Comparison of ENCODE assay signal across 8 cellular contexts in genomic region chr17:60676758-60677307, GRCh38. TPM values are rescaled to one million over a fixed set of nuclear protein-coding genes. Genes with fewer than 3 reads are reported as not detected.
DNase-seq lines count a peak whose midpoint lies in the region; ATAC-seq and TF ChIP-seq lines count a peak whose summit lies in the region.

No MANE protein-coding gene starts in this region.

- H3K27ac ChIP-seq in GM23338 (ENCODE audit: low read depth) (no peak overlapping the region), iPS DF 6.9 (ENCODE audit: low read length) (no peak overlapping the region)

- peak overlapping the region; percentile 61 for H2AFZ ChIP-seq in GM23338

- H3K36me3 ChIP-seq in GM23338 (ENCODE audit: insufficient read depth) (no peaks in the 10 kb centered on the region), iPS DF 6.9 (ENCODE audit: control insufficient read depth, insufficient read depth, low read length) (no peaks in the 10 kb centered on the region)

- H3K4me3 Mint-ChIP-seq in GM23338 (peak overlapping the region; percentile 100), activated B cell treated with CpG ODN at 0.5 μM for 24 hours (peak overlapping the region; percentile 99)
- H3K4me3 Mint-ChIP-seq in stimulated activated effector memory CD8-positive, alpha-beta T cell treated with anti-CD3 and anti-CD28 coated beads, Interleukin-12 subunit alpha, Interleukin-12 subunit beta, amount 100 ng/mL, for 72 hours, result peak overlapping the region; percentile 94

- DNase-seq in GM23338 (ENCODE audit: low spot score) (peak; percentile 10), activated B cell treated with CpG ODN at 0.5 μM for 24 hours (no peak), iPS DF 6.9 (ENCODE audit: low read depth, low spot score) (no peak), NCI-H1105 (lab: John Stamatoyannopoulos, UW) (no peak), KG1 (lab: John Stamatoyannopoulos, UW) (no peak), AG08395 (ENCODE audit: low spot score) (no peak), GM19240 (ENCODE audit: insufficient read length, low spot score) (no peak)
- no peak for DNase-seq in stimulated activated effector memory CD8-positive, alpha-beta T cell treated with anti-CD3 and anti-CD28 coated beads, Interleukin-12 subunit alpha, Interleukin-12 subunit beta, amount 100 ng/mL, for 72 hours (ENCODE audit: low spot score in 2 of 2)

- H3K4me1 ChIP-seq in GM23338 (ENCODE audit: insufficient read depth), result no peaks in the 10 kb centered on the region
- no peaks in the 10 kb centered on the region for H3K4me1 ChIP-seq in iPS DF 6.9 (ENCODE audit: control insufficient read depth, insufficient read depth, low read length)

- H3K27ac Mint-ChIP-seq in GM23338 (peak overlapping the region; percentile 99), activated B cell treated with CpG ODN at 0.5 μM for 24 hours (peak overlapping the region; percentile 94)
- peak overlapping the region; percentile 95 for H3K27ac Mint-ChIP-seq in stimulated activated effector memory CD8-positive, alpha-beta T cell treated with anti-CD3 and anti-CD28 coated beads, Interleukin-12 subunit alpha, Interleukin-12 subunit beta, amount 100 ng/mL, for 72 hours

- no peak for ATAC-seq in GM23338
- no peak for ATAC-seq in activated B cell treated with CpG ODN at 0.5 μM for 24 hours (ENCODE audit: low read depth)
- ATAC-seq in stimulated activated effector memory CD8-positive, alpha-beta T cell treated with anti-CD3 and anti-CD28 coated beads, Interleukin-12 subunit alpha, Interleukin-12 subunit beta, amount 100 ng/mL, for 72 hours, result no peak

- H3K27me3 Mint-ChIP-seq in GM23338 (ENCODE audit: insufficient read depth, low read depth, poor library complexity), result peaks cover 3% of the 10 kb centered on the region
- H3K27me3 Mint-ChIP-seq in activated B cell treated with CpG ODN at 0.5 μM for 24 hours, result no peaks in the 10 kb centered on the region

- H3K79me2 ChIP-seq in GM23338 (replicated peaks; ENCODE audit: insufficient read depth), result no peaks in the 10 kb centered on the region

- H3K4me2 ChIP-seq in GM23338, result peak overlapping the region; percentile 78

- no peaks in the 10 kb centered on the region for H3F3A ChIP-seq in GM23338 (replicated peaks; ENCODE audit: low read depth)

- H3K9me3 Mint-ChIP-seq in GM23338 (peaks cover 5% of the 10 kb centered on the region; the same call in 1 of the 3 replicates), activated B cell treated with CpG ODN at 0.5 μM for 24 hours (peaks cover 2% of the 10 kb centered on the region)
- peaks cover 2% of the 10 kb centered on the region for H3K9me3 Mint-ChIP-seq in stimulated activated effector memory CD8-positive, alpha-beta T cell treated with anti-CD3 and anti-CD28 coated beads, Interleukin-12 subunit alpha, Interleukin-12 subunit beta, amount 100 ng/mL, for 72 hours

- POLR2A ChIA-PET in activated B cell treated with CpG ODN at 0.5 μM for 24 hours (lab: Charles Lee), result interaction anchor here (0.6 to 1.4 kb wide), 11 partner anchors 10 to 1057 kb away, joined by 3 to 17 read pairs (median 3); partner anchors contain the start of genes APPBP2, CLTC, PPM1D and USP32

- H4K20me1 ChIP-seq in GM23338 (replicated peaks; ENCODE audit: insufficient read depth), result no peaks in the 10 kb centered on the region

- H3K36me3 Mint-ChIP-seq in GM23338 (ENCODE audit: low read depth), result no peaks in the 10 kb centered on the region
- H3K36me3 Mint-ChIP-seq in activated B cell treated with CpG ODN at 0.5 μM for 24 hours (ENCODE audit: low read depth), result peaks cover 14% of the 10 kb centered on the region
- peaks cover 9% of the 10 kb centered on the region for H3K36me3 Mint-ChIP-seq in stimulated activated effector memory CD8-positive, alpha-beta T cell treated with anti-CD3 and anti-CD28 coated beads, Interleukin-12 subunit alpha, Interleukin-12 subunit beta, amount 100 ng/mL, for 72 hours

- no peaks in the 10 kb centered on the region for H3K9me2 ChIP-seq in GM23338 (ENCODE audit: insufficient read depth)

- intact Hi-C loops in activated B cell treated with CpG ODN at 0.5 μM for 24 hours (cut with micrococcal nuclease), result loop anchor here (1.0 to 5.0 kb wide), 6 partner anchors 25 to 1570 kb away; partner anchors contain the start of genes BRIP1, PPM1D and TRIM37

- no CpG with 5 or more reads among the region's 17 CpGs for WGBS in iPS DF 6.9 (ENCODE audit: insufficient coverage, insufficient read length)

- H3K27me3 ChIP-seq in GM23338 (ENCODE audit: insufficient read depth), result no peaks in the 10 kb centered on the region
- H3K27me3 ChIP-seq in iPS DF 6.9 (ENCODE audit: control insufficient read depth, insufficient read depth, low read length), result no peaks in the 10 kb centered on the region

- CTCF ChIA-PET in activated B cell treated with CpG ODN at 0.5 μM for 24 hours (lab: Charles Lee), result no interaction called here

- H3K4me1 Mint-ChIP-seq in GM23338 (peaks cover 12% of the 10 kb centered on the region; the same call in 2 of the 3 replicates), activated B cell treated with CpG ODN at 0.5 μM for 24 hours (peaks cover 23% of the 10 kb centered on the region)
- H3K4me1 Mint-ChIP-seq in stimulated activated effector memory CD8-positive, alpha-beta T cell treated with anti-CD3 and anti-CD28 coated beads, Interleukin-12 subunit alpha, Interleukin-12 subunit beta, amount 100 ng/mL, for 72 hours, result peaks cover 25% of the 10 kb centered on the region

- TF ChIP-seq CTCF in GM23338 (conservative IDR thresholded peaks at IDR 0.05; ENCODE audit: low read depth in 2 of 2), result no peak
- TF ChIP-seq CTCF in activated B cell treated with CpG ODN at 0.5 μM for 24 hours (IDR thresholded peaks at IDR 0.05), result no peak

- H3K4me3 ChIP-seq in GM23338 (peak overlapping the region; percentile 55), iPS DF 6.9 (ENCODE audit: low read length) (peak overlapping the region; percentile 79; the same call in 1 of the 2 replicates)

- H3K9me3 ChIP-seq in iPS DF 6.9 (ENCODE audit: control insufficient read depth, insufficient read depth, low read length), result no peaks in the 10 kb centered on the region

TF ChIP-seq in GM23338, 12 proteins besides CTCF, POLR2A, EP300 and RAD21:
- TF ChIP-seq EZH2phosphoT487 (IDR thresholded peaks at IDR 0.05; ENCODE audit: unreplicated experiment) (no peak), EZH2 (IDR thresholded peaks at IDR 0.05; ENCODE audit: low read depth, unreplicated experiment) (no peak), POLR2AphosphoS5 (IDR thresholded peaks at IDR 0.05; ENCODE audit: low read depth) (no peak), STAT1 (IDR thresholded peaks at IDR 0.05; ENCODE audit: unreplicated experiment) (no peak), REST (IDR thresholded peaks at IDR 0.05; ENCODE audit: unreplicated experiment) (no peak), CREB1 (CRISPR knock-in tag; IDR thresholded peaks at IDR 0.05; ENCODE audit: low read depth) (no peak), NANOG (IDR thresholded peaks at IDR 0.05; ENCODE audit: borderline replicate concordance) (no peak), ETS1 (IDR thresholded peaks at IDR 0.05) (no peak)

RNA-seq across cellular contexts. Expression of gene BCAS3, which starts 0.8 kb away (rescaled TPM):
- 19.7 and 28.0 TPM in 2 replicates for total RNA-seq in GM23338 (2014; rRNA removed; shearing (Covaris generic))
- polyA plus RNA-seq in GM23338 (2016; fragmentation: Nextera tagmentation; extraction: Ambion mirVana), result 8.2 and 10.2 TPM in 2 replicates
- 25.8 and 37.5 TPM in 2 replicates for total RNA-seq in activated B cell treated with CpG ODN at 0.5 μM for 24 hours
